ENCODE assay signal across 8 cellular contexts in the genomic region with DNA sequence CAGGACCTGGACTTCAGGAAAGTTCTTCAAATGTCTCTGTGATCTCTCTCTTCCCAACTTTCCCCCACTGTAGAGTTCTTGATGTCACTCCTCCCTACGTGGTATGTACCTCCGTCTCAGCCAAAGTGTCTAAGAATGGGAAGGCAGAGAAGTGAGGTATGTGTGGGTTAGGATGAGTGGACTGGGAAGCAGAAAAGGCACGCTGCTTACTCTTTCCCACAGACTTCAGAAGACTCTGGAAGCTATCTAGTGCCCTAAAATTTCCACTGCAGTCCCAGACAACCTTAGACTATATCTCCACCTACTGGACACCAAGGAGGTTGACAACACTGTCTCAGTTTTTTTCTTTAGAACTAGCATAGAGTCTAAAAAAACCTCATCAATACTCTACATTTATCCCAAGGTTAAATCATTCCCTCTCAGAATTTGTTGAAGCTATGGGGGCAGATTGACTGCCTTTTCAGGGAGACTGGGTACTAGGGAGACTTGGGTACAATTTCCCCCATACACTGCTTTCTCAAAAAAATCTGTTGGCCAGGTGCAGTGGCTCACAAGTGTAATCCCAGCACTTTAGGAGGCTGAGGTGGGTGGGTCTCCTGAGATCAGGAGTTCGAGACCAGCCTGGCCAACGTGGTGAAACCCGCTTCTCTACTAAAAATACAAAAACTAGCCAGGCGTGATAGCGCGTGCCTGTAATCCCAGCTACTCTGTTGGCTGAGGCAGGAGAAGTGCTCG. TPM values are rescaled to one million over a fixed set of nuclear protein-coding genes. Genes with fewer than 3 reads are reported as not detected.
DNase-seq lines count a peak whose midpoint lies in the region; ATAC-seq, FAIRE-seq and TF ChIP-seq lines count a peak whose summit lies in the region.

No MANE protein-coding gene starts in this region.

- H3K9me3 ChIP-seq in testis = no peaks in the 10 kb centered on the region

- H3K27me3 ChIP-seq in bronchial epithelial cell (ENCODE audit: control insufficient read depth, insufficient read depth, low read length) (peaks cover 3% of the 10 kb centered on the region), testis (no peaks in the 10 kb centered on the region)

- WGBS in testis, 2 donors = 47 to 51% methylated on average over 10 of the region's 10 CpGs

- TF ChIP-seq CTCF in bronchial epithelial cell (IDR thresholded peaks at IDR 0.05; ENCODE audit: insufficient read depth, low read length, severe bottlenecking) = peak; percentile 73
- peak; percentile 58 to 73 (median 62) for TF ChIP-seq CTCF in testis (IDR thresholded peaks at IDR 0.05)

- ATAC-seq in left lobe of liver (peak; percentile 90), HG02938 (IDR thresholded peaks at IDR 0.05; ENCODE audit: unreplicated experiment) (no peak)

- DNase-seq in NCI-H1436 (lab: John Stamatoyannopoulos, UW) (peak; percentile 34), NCI-H1436 treated with DMSO at 0.1 percent for 48 hours (lab: John Stamatoyannopoulos, UW) (no peak), HT-29 (ENCODE audit: low spot score) (peak; percentile 53), OCI-M1 (lab: John Stamatoyannopoulos, UW) (peak; percentile 74), bronchial epithelial cell (ENCODE audit: low read depth) (peak; percentile 66), left lobe of liver (ENCODE audit: low spot score) (no peak), testis (no peak)

- no peak overlapping the region for H3K4me3 ChIP-seq in bronchial epithelial cell (ENCODE audit: low read depth, low read length)
- no peak overlapping the region for H3K4me3 ChIP-seq in testis

- H3K4me1 ChIP-seq in testis = no peaks in the 10 kb centered on the region

- no peaks in the 10 kb centered on the region for H3K36me3 ChIP-seq in bronchial epithelial cell (ENCODE audit: control insufficient read depth, insufficient read depth, low read length)
- H3K36me3 ChIP-seq in testis (ENCODE audit: low read depth, missing control alignments) = no peaks in the 10 kb centered on the region

- no peak overlapping the region for H3K27ac ChIP-seq in testis

- intact Hi-C loops in testis (cut with DNase I; ENCODE audit: low total_unique reads) = loop anchor here (5.0 kb wide), 1 partner anchor 42 kb away; no protein-coding TSS in a partner anchor

- TF ChIP-seq POLR2A in testis (IDR thresholded peaks at IDR 0.05) = no peak

- no peak for FAIRE-seq in bronchial epithelial cell (lab: Jason Lieb, UNC)

RNA-seq across cellular contexts. Expression of gene ITGA5, which starts 20.6 kb away (rescaled TPM):
- not detected in 2 replicates for total RNA-seq in HT-29 (2014; rRNA removed; shearing (Covaris generic))
- 53.5 and 98.5 TPM in 2 replicates for total RNA-seq in bronchial epithelial cell
- total RNA-seq in left lobe of liver = 29.2 TPM
- total RNA-seq in testis = 10 to 100 TPM in 1 of 2 donors, 1 to 10 TPM in 1; 9.0 to 10.7 TPM
- polyA plus RNA-seq in testis (ENCODE audit: insufficient read depth, low read depth, low replicate concordance) = 16.3 TPM

RNA-seq across cellular contexts. Expression of gene GTSF1, which starts 33.7 kb away (rescaled TPM):
- total RNA-seq in HT-29 (2014; rRNA removed; shearing (Covaris generic)) = not detected in 2 replicates
- not detected in 2 replicates for total RNA-seq in bronchial epithelial cell
- 0.45 TPM for total RNA-seq in left lobe of liver
- 100 to 1,000 TPM; 109 to 191 TPM for total RNA-seq in testis
- polyA plus RNA-seq in testis (ENCODE audit: insufficient read depth, low read depth, low replicate concordance) = 456 TPM

RNA-seq across cellular contexts. Expression of gene ZNF385A, which starts 55.2 kb away (rescaled TPM):
- total RNA-seq in HT-29 (2014; rRNA removed; shearing (Covaris generic)) = 0.10 and 1.3 TPM in 2 replicates
- total RNA-seq in bronchial epithelial cell = 5.3 and 7.6 TPM in 2 replicates
- 3.3 TPM for total RNA-seq in left lobe of liver
- total RNA-seq in testis = 1 to 10 TPM; 3.5 to 5.6 TPM
- polyA plus RNA-seq in testis (ENCODE audit: insufficient read depth, low read depth, low replicate concordance) = 10.9 TPM

RNA-seq across cellular contexts. Expression of gene NCKAP1L, which starts 57.9 kb away (rescaled TPM):
- not detected in 2 replicates for total RNA-seq in HT-29 (2014; rRNA removed; shearing (Covaris generic))
- total RNA-seq in bronchial epithelial cell = not detected in 2 replicates
- 5.9 TPM for total RNA-seq in left lobe of liver
- 1 to 10 TPM; 4.0 to 5.0 TPM for total RNA-seq in testis
- polyA plus RNA-seq in testis (ENCODE audit: insufficient read depth, low read depth, low replicate concordance) = 9.0 TPM

Comparison
In these comparisons a context has a peak if more than half of its experiments do, and no peak if none do; other contexts are left out.
1. DNase-seq: peak in NCI-H1436 (single experiment), HT-29 (single experiment), OCI-M1 (single experiment) and bronchial epithelial cell (single experiment); none in NCI-H1436 treated with DMSO at 0.1 percent for 48 hours (single experiment), left lobe of liver (single experiment) and testis (single experiment).
2. RNA of gene GTSF1, which starts 33.7 kb away (total RNA-seq): 109 to 191 TPM in testis; 0.45 TPM in left lobe of liver (single experiment), not detected in HT-29 and not detected in bronchial epithelial cell; every median in the first group is over 10 times any median in the second.